35 cellular contexts compared by ENCODE assay signal in genomic region chr1:29321176-29321575, GRCh38.
"Had no signal": no experiment of that assay in that cellular context is flagged by ENCODE, and none has a peak within 500 bp of the region (broad histone marks: within the 10 kb centered on the region; RNA-seq: fewer than 3 reads in every experiment).

No MANE protein-coding gene starts in this region.

- H3K9me3 ChIP-seq: adrenal gland, body of pancreas, breast epithelium had no signal

- H3K9me3 Mint-ChIP-seq: activated B cell treated with CpG ODN at 0.5 μM for 24 hours; activated CD4-positive, alpha-beta memory T cell treated with anti-CD3 and anti-CD28 coated beads, Interleukin-2, amount 10 ng/mL, durations not matched to agents 7 days and 5 days; activated CD4-positive, alpha-beta T cell treated with anti-CD3 and anti-CD28 coated beads, Interleukin-2, amount 10 ng/mL, durations not matched to agents 7 days and 5 days; activated naive CD4-positive, alpha-beta T cell treated with anti-CD3 and anti-CD28 coated beads for 36 hours; activated naive CD4-positive, alpha-beta T cell treated with anti-CD3 and anti-CD28 coated beads, Interleukin-2, amount 50 U/mL, for 72 hours; activated naive CD8-positive, alpha-beta T cell treated with anti-CD3 and anti-CD28 coated beads for 36 hours; activated T-cell treated with anti-CD3 and anti-CD28 coated beads, Interleukin-2, amount 50 U/mL, for 4 hours; activated T-cell treated with anti-CD3 and anti-CD28 coated beads, Interleukin-2, amount 50 U/mL, for 72 hours; activated T-helper 1 cell treated with anti-CD3 and anti-CD28 coated beads, Interleukin-12 subunit alpha, Interleukin-12 subunit beta, Interleukin-2, Interleukin-4 antibody, amounts not matched to agents 30 ng/mL and 10 ng/mL and 1 ng/mL, durations not matched to agents 14 hours and 24 hours and 36 hours; activated T-helper 17 cell treated with anti-CD3 and anti-CD28 coated beads, Interleukin-2, amount 50 U/mL, for 72 hours; T-helper 1 cell treated with Interleukin-12 subunit alpha and Interleukin-12 subunit beta and Interleukin-4 antibody, amounts not matched to agents 30 μg/mL and 1 μg/mL, for 36 hours; T-helper 2 cell treated with Interferon-gamma antibody and Interleukin-4, amounts not matched to agents 5 μg/mL and 100 μg/mL, for 36 hours had no signal

- H3K27ac Mint-ChIP-seq: activated B cell treated with CpG ODN at 0.5 μM for 24 hours; activated CD4-positive, alpha-beta memory T cell treated with anti-CD3 and anti-CD28 coated beads, Interleukin-2, amount 10 ng/mL, durations not matched to agents 7 days and 5 days; activated CD4-positive, alpha-beta T cell treated with anti-CD3 and anti-CD28 coated beads, Interleukin-2, amount 10 ng/mL, durations not matched to agents 7 days and 5 days; activated CD8-positive, alpha-beta T cell treated with anti-CD3 and anti-CD28 coated beads, Interleukin-2, amount 10 ng/mL, durations not matched to agents 7 days and 5 days; activated naive CD4-positive, alpha-beta T cell treated with anti-CD3 and anti-CD28 coated beads for 36 hours; activated naive CD8-positive, alpha-beta T cell treated with anti-CD3 and anti-CD28 coated beads for 36 hours; activated T-cell treated with anti-CD3 and anti-CD28 coated beads, Interleukin-2, amount 50 U/mL, for 72 hours; activated T-helper 1 cell treated with anti-CD3 and anti-CD28 coated beads, Interleukin-12 subunit alpha, Interleukin-12 subunit beta, Interleukin-2, Interleukin-4 antibody, amounts not matched to agents 30 ng/mL and 10 ng/mL and 1 ng/mL, durations not matched to agents 14 hours and 24 hours and 36 hours; activated T-helper 17 cell treated with anti-CD3 and anti-CD28 coated beads, Interleukin-2, amount 50 U/mL, for 72 hours; T-helper 1 cell treated with Interleukin-12 subunit alpha and Interleukin-12 subunit beta and Interleukin-4 antibody, amounts not matched to agents 30 μg/mL and 1 μg/mL, for 36 hours; T-helper 2 cell treated with Interferon-gamma antibody and Interleukin-4, amounts not matched to agents 5 μg/mL and 100 μg/mL, for 36 hours had no signal

- H3K4me1 Mint-ChIP-seq: activated B cell treated with CpG ODN at 0.5 μM for 24 hours; activated CD4-positive, alpha-beta memory T cell treated with anti-CD3 and anti-CD28 coated beads, Interleukin-2, amount 10 ng/mL, durations not matched to agents 7 days and 5 days; activated CD4-positive, alpha-beta T cell treated with anti-CD3 and anti-CD28 coated beads, Interleukin-2, amount 10 ng/mL, durations not matched to agents 7 days and 5 days; activated naive CD8-positive, alpha-beta T cell treated with anti-CD3 and anti-CD28 coated beads for 36 hours; activated T-helper 17 cell treated with anti-CD3 and anti-CD28 coated beads, Interleukin-2, amount 50 U/mL, for 72 hours had no signal

- H3K4me3 ChIP-seq: adrenal gland, body of pancreas, breast epithelium had no signal

- H3K4me1 ChIP-seq: adrenal gland, body of pancreas, breast epithelium had no signal

- DNase-seq: activated B cell treated with CpG ODN at 0.5 μM for 24 hours; activated CD4-positive, alpha-beta memory T cell treated with anti-CD3 and anti-CD28 coated beads, Interleukin-2, amount 10 ng/mL, durations not matched to agents 7 days and 5 days; activated CD4-positive, alpha-beta T cell treated with anti-CD3 and anti-CD28 coated beads for 48 hours; activated CD4-positive, alpha-beta T cell treated with anti-CD3 and anti-CD28 coated beads, Interleukin-2, amount 10 ng/mL, durations not matched to agents 7 days and 5 days; activated CD4-positive, alpha-beta T cell treated with anti-CD3 and anti-CD28 coated beads, Interleukin-2, amount 50 U/mL, for 48 hours; activated CD4-positive, CD25-positive, alpha-beta regulatory T cell treated with anti-CD3 and anti-CD28 coated beads, Interleukin-2, amount 50 U/mL, for 72 hours; activated CD8-positive, alpha-beta memory T cell treated with anti-CD3 and anti-CD28 coated beads for 24 hours; activated CD8-positive, alpha-beta memory T cell treated with anti-CD3 and anti-CD28 coated beads, Interleukin-2, amount 50 U/mL, for 4 hours; activated CD8-positive, alpha-beta T cell treated with anti-CD3 and anti-CD28 coated beads, Interleukin-2, amount 10 ng/mL, durations not matched to agents 7 days and 5 days; activated effector memory CD4-positive, alpha-beta T cell treated with anti-CD3 and anti-CD28 coated beads, Interleukin-2, amount 50 U/mL, for 16 hours; activated gamma-delta T cell treated with Interleukin-2 at 50 U/mL for 16 hours; activated naive CD4-positive, alpha-beta T cell; activated naive CD4-positive, alpha-beta T cell treated with anti-CD3 and anti-CD28 coated beads for 36 hours; activated naive CD4-positive, alpha-beta T cell treated with anti-CD3 and anti-CD28 coated beads, Interleukin-2, amount 50 U/mL, for 16 hours; activated naive CD8-positive, alpha-beta T cell treated with anti-CD3 and anti-CD28 coated beads for 36 hours; activated T-cell treated with anti-CD3 and anti-CD28 coated beads for 4 hours; activated T-cell treated with anti-CD3 and anti-CD28 coated beads, Interleukin-2, amount 50 U/mL, for 1 hour; activated T-cell treated with anti-CD3 and anti-CD28 coated beads, Interleukin-2, amount 50 U/mL, for 4 hours; activated T-cell treated with anti-CD3 and anti-CD28 coated beads, Interleukin-2, amount 50 U/mL, for 72 hours; adrenal gland; amniotic stem cell; aorta; body of pancreas; brain microvascular endothelial cell; central memory CD4-positive, alpha-beta T cell; T-helper 1 cell; T-helper 2 cell; T-helper 9 cell had no signal

- H3K36me3 ChIP-seq: adrenal gland, brain microvascular endothelial cell had no signal

- H3K4me3 Mint-ChIP-seq: activated B cell treated with CpG ODN at 0.5 μM for 24 hours; activated CD4-positive, alpha-beta memory T cell treated with anti-CD3 and anti-CD28 coated beads, Interleukin-2, amount 10 ng/mL, durations not matched to agents 7 days and 5 days; activated CD4-positive, alpha-beta T cell treated with anti-CD3 and anti-CD28 coated beads, Interleukin-2, amount 10 ng/mL, durations not matched to agents 7 days and 5 days; activated CD8-positive, alpha-beta T cell treated with anti-CD3 and anti-CD28 coated beads, Interleukin-2, amount 10 ng/mL, durations not matched to agents 7 days and 5 days; activated naive CD4-positive, alpha-beta T cell treated with anti-CD3 and anti-CD28 coated beads for 36 hours; activated naive CD8-positive, alpha-beta T cell treated with anti-CD3 and anti-CD28 coated beads for 36 hours; activated T-cell treated with anti-CD3 and anti-CD28 coated beads, Interleukin-2, amount 50 U/mL, for 4 hours; activated T-cell treated with anti-CD3 and anti-CD28 coated beads, Interleukin-2, amount 50 U/mL, for 72 hours; activated T-helper 1 cell treated with anti-CD3 and anti-CD28 coated beads, Interleukin-12 subunit alpha, Interleukin-12 subunit beta, Interleukin-2, Interleukin-4 antibody, amounts not matched to agents 30 ng/mL and 10 ng/mL and 1 ng/mL, durations not matched to agents 14 hours and 24 hours and 36 hours; activated T-helper 17 cell treated with anti-CD3 and anti-CD28 coated beads, Interleukin-2, amount 50 U/mL, for 72 hours; T-helper 1 cell treated with Interleukin-12 subunit alpha and Interleukin-12 subunit beta and Interleukin-4 antibody, amounts not matched to agents 30 μg/mL and 1 μg/mL, for 36 hours; T-helper 2 cell treated with Interferon-gamma antibody and Interleukin-4, amounts not matched to agents 5 μg/mL and 100 μg/mL, for 36 hours had no signal

- H3K36me3 Mint-ChIP-seq: activated naive CD4-positive, alpha-beta T cell treated with anti-CD3 and anti-CD28 coated beads, Interleukin-2, amount 50 U/mL, for 72 hours; activated naive CD8-positive, alpha-beta T cell treated with anti-CD3 and anti-CD28 coated beads for 36 hours had no signal

- H3K27ac ChIP-seq: adrenal gland, body of pancreas, brain microvascular endothelial cell, breast epithelium, VCaP had no signal

- H3K27me3 Mint-ChIP-seq: activated B cell treated with CpG ODN at 0.5 μM for 24 hours; activated CD4-positive, alpha-beta memory T cell treated with anti-CD3 and anti-CD28 coated beads, Interleukin-2, amount 10 ng/mL, durations not matched to agents 7 days and 5 days; activated CD4-positive, alpha-beta T cell treated with anti-CD3 and anti-CD28 coated beads, Interleukin-2, amount 10 ng/mL, durations not matched to agents 7 days and 5 days; activated naive CD8-positive, alpha-beta T cell treated with anti-CD3 and anti-CD28 coated beads for 36 hours; activated T-helper 17 cell treated with anti-CD3 and anti-CD28 coated beads, Interleukin-2, amount 50 U/mL, for 72 hours had no signal

- ATAC-seq: activated CD8-positive, alpha-beta T cell treated with anti-CD3 and anti-CD28 coated beads, Interleukin-2, amount 10 ng/mL, durations not matched to agents 7 days and 5 days; activated T-cell treated with anti-CD3 and anti-CD28 coated beads, Interleukin-2, amount 50 U/mL, for 4 hours; activated T-cell treated with anti-CD3 and anti-CD28 coated beads, Interleukin-2, amount 50 U/mL, for 72 hours; activated T-helper 17 cell treated with anti-CD3 and anti-CD28 coated beads, Interleukin-2, amount 50 U/mL, for 72 hours; body of pancreas had no signal
